In the genomic region with DNA sequence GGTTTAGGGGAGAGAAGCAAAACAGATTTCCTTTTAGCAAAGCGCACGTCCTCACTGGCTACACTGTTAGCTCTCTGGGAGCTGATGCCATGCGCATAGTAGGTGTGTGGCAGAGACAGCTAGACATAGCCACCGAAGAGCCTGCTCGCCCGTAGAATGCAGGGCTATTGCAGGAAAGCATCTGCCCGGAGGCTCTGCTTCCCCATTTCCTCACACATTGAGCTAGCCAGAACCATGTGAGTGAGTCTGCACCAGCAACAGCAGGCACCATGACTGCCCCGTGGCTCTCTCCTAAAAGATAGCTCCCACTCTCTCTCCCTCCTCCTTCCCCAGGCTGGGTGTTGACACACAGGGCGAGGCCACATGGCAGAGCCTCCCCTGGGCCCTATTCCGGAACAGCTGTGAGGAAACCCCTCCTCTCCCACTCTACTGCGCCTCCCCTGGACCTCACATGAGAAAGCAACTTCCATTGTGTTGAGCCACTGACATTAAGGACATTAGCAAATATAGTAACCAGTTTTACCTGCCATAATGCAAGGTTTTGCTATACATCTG, we compare ENCODE assay signal across 17 cellular contexts. TPM values are rescaled to one million over a fixed set of nuclear protein-coding genes. Genes with fewer than 3 reads are reported as not detected.
DNase-seq lines count a peak whose midpoint lies in the region; ATAC-seq, FAIRE-seq and TF ChIP-seq lines count a peak whose summit lies in the region.
"Had no signal": no experiment of that assay in that cellular context is flagged by ENCODE, and none has a peak within 500 bp of the region (broad histone marks: within the 10 kb centered on the region; RNA-seq: fewer than 3 reads in every experiment).

No MANE protein-coding gene starts in this region.

- 88% methylated on average over 11 of the region's 11 CpGs for WGBS in aorta, 2 donors
- 82 to 85% methylated on average over 11 of the region's 11 CpGs for WGBS in pancreas, 2 donors

- H3K36me3 Mint-ChIP-seq in activated naive CD4-positive, alpha-beta T cell treated with anti-CD3 and anti-CD28 coated beads, Interleukin-2, amount 50 U/mL, for 24 hours: no peaks in the 10 kb centered on the region
- no peaks in the 10 kb centered on the region for H3K36me3 Mint-ChIP-seq in astrocyte (ENCODE audit: low read depth, unreplicated experiment)

- no peak for ATAC-seq in aorta (ENCODE audit: low FRiP score)
- ATAC-seq in pancreas: no peak

- no peaks in the 10 kb centered on the region for H3K9me2 ChIP-seq in Karpas-422 (replicated peaks; ENCODE audit: insufficient read depth, low read length)

- FAIRE-seq in astrocyte (lab: Jason Lieb, UNC) (no peak), pancreas (lab: Jason Lieb, UNC) (no peak)
- FAIRE-seq: RCC 7860 had no signal

- no peak overlapping the region for H2AFZ ChIP-seq in Karpas-422 (ENCODE audit: low read length)
- peak overlapping the region; percentile 45 for H2AFZ ChIP-seq in astrocyte (ENCODE audit: low read depth, low read length)

- H3K79me2 ChIP-seq in Karpas-422 (ENCODE audit: low read length) (no peaks in the 10 kb centered on the region), astrocyte (ENCODE audit: insufficient read depth, low read length) (no peaks in the 10 kb centered on the region)

- H3K27ac ChIP-seq in Karpas-422 (ENCODE audit: low read length) (no peak overlapping the region), astrocyte (ENCODE audit: low read depth, low read length) (no peak overlapping the region), aorta (ENCODE audit: low read depth in 1 of 2, low read length in 2 of 2) (no peak overlapping the region), pancreas (no peak overlapping the region)
- no peak overlapping the region for H3K27ac ChIP-seq in effector memory CD4-positive, alpha-beta T cell (ENCODE audit: insufficient read depth, low read length, poor library complexity, severe bottlenecking)
- H3K27ac ChIP-seq: cardiac muscle cell, KMS-11, left lung, prostate gland had no signal

- H3K4me3 ChIP-seq in Karpas-422 (ENCODE audit: low read length) (no peak overlapping the region), astrocyte (ENCODE audit: insufficient read depth, low read depth, low read length) (no peak overlapping the region), aorta (ENCODE audit: low read length in 2 of 2) (no peak overlapping the region), pancreas (no peak overlapping the region)
- no peak overlapping the region for H3K4me3 ChIP-seq in effector memory CD4-positive, alpha-beta T cell (ENCODE audit: insufficient read depth, low read depth, low read length, poor library complexity, severe bottlenecking)
- H3K4me3 ChIP-seq: cardiac muscle cell, left lung, prostate gland had no signal

- no peaks in the 10 kb centered on the region for H3K9me3 Mint-ChIP-seq in activated naive CD4-positive, alpha-beta T cell treated with anti-CD3 and anti-CD28 coated beads, Interleukin-2, amount 50 U/mL, for 24 hours
- peaks cover 2% of the 10 kb centered on the region for H3K9me3 Mint-ChIP-seq in astrocyte (ENCODE audit: unreplicated experiment)
- H3K9me3 Mint-ChIP-seq: activated B cell treated with CpG ODN at 0.5 μM for 24 hours had no signal

- H3K27me3 ChIP-seq in Karpas-422 (ENCODE audit: low read length) (no peaks in the 10 kb centered on the region), astrocyte (ENCODE audit: insufficient read depth, low read length) (no peaks in the 10 kb centered on the region), aorta (ENCODE audit: control insufficient read depth in 1 of 2, insufficient read depth in 2 of 2, low read length in 1 of 2) (no peaks in the 10 kb centered on the region), pancreas (no peaks in the 10 kb centered on the region)
- no peaks in the 10 kb centered on the region for H3K27me3 ChIP-seq in effector memory CD4-positive, alpha-beta T cell (replicated peaks; ENCODE audit: control insufficient read depth, insufficient read depth, low read length, poor library complexity, severe bottlenecking)
- H3K27me3 ChIP-seq: cardiac muscle cell, left lung had no signal

- H3K4me3 Mint-ChIP-seq in activated naive CD4-positive, alpha-beta T cell treated with anti-CD3 and anti-CD28 coated beads, Interleukin-2, amount 50 U/mL, for 24 hours: no peak overlapping the region
- H3K4me3 Mint-ChIP-seq in astrocyte (ENCODE audit: unreplicated experiment): no peak overlapping the region
- H3K4me3 Mint-ChIP-seq: activated B cell treated with CpG ODN at 0.5 μM for 24 hours had no signal

- H3K9me3 ChIP-seq in Karpas-422 (ENCODE audit: low read length): no peaks in the 10 kb centered on the region
- no peaks in the 10 kb centered on the region for H3K9me3 ChIP-seq in astrocyte (ENCODE audit: insufficient read depth, low read depth, low read length)
- no peaks in the 10 kb centered on the region for H3K9me3 ChIP-seq in aorta (ENCODE audit: control insufficient read depth, low read length)
- no peaks in the 10 kb centered on the region for H3K9me3 ChIP-seq in effector memory CD4-positive, alpha-beta T cell (ENCODE audit: control insufficient read depth, low read length)
- no peaks in the 10 kb centered on the region for H3K9me3 ChIP-seq in pancreas
- H3K9me3 ChIP-seq: left lung, prostate gland had no signal

- H3K27me3 Mint-ChIP-seq in activated naive CD4-positive, alpha-beta T cell treated with anti-CD3 and anti-CD28 coated beads, Interleukin-2, amount 50 U/mL, for 24 hours: no peaks in the 10 kb centered on the region
- no peaks in the 10 kb centered on the region for H3K27me3 Mint-ChIP-seq in astrocyte (ENCODE audit: low read depth, unreplicated experiment)
- H3K27me3 Mint-ChIP-seq: activated B cell treated with CpG ODN at 0.5 μM for 24 hours had no signal

- H4K20me1 ChIP-seq in Karpas-422 (ENCODE audit: insufficient read depth, low read depth, low read length): no peaks in the 10 kb centered on the region
- no peaks in the 10 kb centered on the region for H4K20me1 ChIP-seq in astrocyte (ENCODE audit: insufficient read depth, low read length)

- DNase-seq in activated naive CD4-positive, alpha-beta T cell (lab: John Stamatoyannopoulos, UW): no peak
- DNase-seq in Karpas-422 (peak; percentile 46), astrocyte (ENCODE audit: low read depth) (no peak), aorta (no peak), pancreas (no peak)
- DNase-seq in stimulated activated CD8-positive, alpha-beta memory T cell treated with anti-CD3 and anti-CD28 coated beads, Interleukin-4, amount 100 ng/mL, for 48 hours: peak; percentile 19
- DNase-seq in effector memory CD4-positive, alpha-beta T cell: no peak
- DNase-seq: activated B cell treated with CpG ODN at 0.5 μM for 24 hours; activated naive CD4-positive, alpha-beta T cell treated with anti-CD3 and anti-CD28 coated beads, Interleukin-2, amount 50 U/mL, for 16 hours; effector CD4-positive, alpha-beta T cell; left lung; NCI-H748 treated with DMSO at 0.1 percent for 48 hours had no signal

- no peaks in the 10 kb centered on the region for H3K36me3 ChIP-seq in Karpas-422 (ENCODE audit: insufficient read depth, low read length)
- no peaks in the 10 kb centered on the region for H3K36me3 ChIP-seq in astrocyte (ENCODE audit: insufficient read depth, low read length)
- no peaks in the 10 kb centered on the region for H3K36me3 ChIP-seq in aorta (ENCODE audit: control insufficient read depth in 1 of 2, insufficient read depth in 2 of 2, low read length in 1 of 2)
- H3K36me3 ChIP-seq in effector memory CD4-positive, alpha-beta T cell (ENCODE audit: control insufficient read depth, insufficient read depth, low read length): no peaks in the 10 kb centered on the region
- H3K36me3 ChIP-seq in pancreas: no peaks in the 10 kb centered on the region
- H3K36me3 ChIP-seq: cardiac muscle cell, left lung, prostate gland had no signal

- intact Hi-C loops in aorta (cut with DNase I): no loop called here
- intact Hi-C loops in pancreas (cut with DNase I): no loop called here

- no peak for TF ChIP-seq CTCF in astrocyte (IDR thresholded peaks at IDR 0.05; ENCODE audit: insufficient read depth, low read depth, low read length)
- no peak for TF ChIP-seq CTCF in pancreas (IDR thresholded peaks at IDR 0.05)

- H3K27ac Mint-ChIP-seq in activated naive CD4-positive, alpha-beta T cell treated with anti-CD3 and anti-CD28 coated beads, Interleukin-2, amount 50 U/mL, for 24 hours: peak overlapping the region; percentile 36
- H3K27ac Mint-ChIP-seq in astrocyte (ENCODE audit: unreplicated experiment): no peak overlapping the region
- H3K27ac Mint-ChIP-seq: activated B cell treated with CpG ODN at 0.5 μM for 24 hours had no signal

- peaks cover 37% of the 10 kb centered on the region for H3K4me1 Mint-ChIP-seq in activated naive CD4-positive, alpha-beta T cell treated with anti-CD3 and anti-CD28 coated beads, Interleukin-2, amount 50 U/mL, for 24 hours
- H3K4me1 Mint-ChIP-seq in astrocyte (ENCODE audit: low read depth, unreplicated experiment): peaks cover 22% of the 10 kb centered on the region

- H3K9ac ChIP-seq in Karpas-422 (ENCODE audit: low read length) (no peak overlapping the region), astrocyte (ENCODE audit: low read length) (no peak overlapping the region)
- H3K9ac ChIP-seq: KMS-11 had no signal

- H3K4me1 ChIP-seq in Karpas-422 (ENCODE audit: low read length) (peaks cover 13% of the 10 kb centered on the region), astrocyte (ENCODE audit: insufficient read depth, low read length) (peaks cover 4% of the 10 kb centered on the region), aorta (ENCODE audit: control insufficient read depth in 1 of 2, insufficient read depth in 2 of 2, low read length in 2 of 2) (no peaks in the 10 kb centered on the region), pancreas (no peaks in the 10 kb centered on the region)
- peaks cover 18% of the 10 kb centered on the region for H3K4me1 ChIP-seq in effector memory CD4-positive, alpha-beta T cell (ENCODE audit: control insufficient read depth, insufficient read depth, low read length, poor library complexity, severe bottlenecking)

- H3K4me2 ChIP-seq in Karpas-422 (ENCODE audit: low read depth, low read length, poor library complexity, severe bottlenecking) (no peak overlapping the region), astrocyte (ENCODE audit: low read length) (no peak overlapping the region)
- H3K4me2 ChIP-seq: KMS-11 had no signal

RNA-seq across cellular contexts. Expression of a gene that starts 52.3 kb away (rescaled TPM):
- not detected in 2 replicates for total RNA-seq in Karpas-422 (2014; rRNA removed; shearing (Covaris generic); ENCODE audit: low replicate concordance)
- total RNA-seq in astrocyte (0.19 TPM in 1 of 2 replicates, not detected in the other), aorta (not detected), pancreas (under 1 TPM in 1 of 6 donors, not detected in 5; 0.06 TPM)
- polyA plus RNA-seq in aorta (under 1 TPM in 1 of 2 donors, not detected in 1; 0.38 TPM), pancreas (under 1 TPM in 1 of 2 donors, not detected in 1; 0.05 TPM)
- total RNA-seq: activated B cell treated with CpG ODN at 0.5 μM for 24 hours, cardiac muscle cell had no signal
- polyA plus RNA-seq: cardiac muscle cell had no signal

Comparison
In these comparisons a context has a peak if more than half of its experiments do, and no peak if none do; other contexts are left out.
1. DNase-seq: peak in Karpas-422 (single experiment) and stimulated activated CD8-positive, alpha-beta memory T cell treated with anti-CD3 and anti-CD28 coated beads, Interleukin-4, amount 100 ng/mL, for 48 hours (single experiment); none in activated naive CD4-positive, alpha-beta T cell (0 of 4), astrocyte (single experiment), aorta (0 of 2), effector memory CD4-positive, alpha-beta T cell (0 of 3) and pancreas (0 of 6).